8 cellular contexts compared by ENCODE assay signal in genomic region chr15:52790941-52791751, GRCh38.
DNase-seq lines count a peak whose midpoint lies in the region; ATAC-seq and TF ChIP-seq lines count a peak whose summit lies in the region.

No MANE protein-coding gene starts in this region.

- no peaks in the 10 kb centered on the region for H3K9me3 ChIP-seq in muscle layer of colon (ENCODE audit: low read length)

- H3K4me3 ChIP-seq in AG09309 (ENCODE audit: control insufficient read depth, low read depth, low read length) (peak overlapping the region; percentile 9), KMS-11 (IDR thresholded peaks at IDR 0.05; ENCODE audit: insufficient read depth, low read depth, low read length) (no peak overlapping the region), coronary artery (peak overlapping the region; percentile 71), muscle layer of colon (ENCODE audit: low read depth in 1 of 2, low read length in 2 of 2) (peak overlapping the region; percentile 35 to 49)

- peaks cover 2% of the 10 kb centered on the region; the same call in 1 of the 2 replicates for H3K27me3 ChIP-seq in KMS-11 (ENCODE audit: insufficient read depth, low read depth)
- peaks cover 62 to 84% of the 10 kb centered on the region in 2 donors for H3K27me3 ChIP-seq in muscle layer of colon (ENCODE audit: control insufficient read depth in 1 of 2, insufficient read depth in 2 of 2, low read length in 2 of 2)

- H3K79me2 ChIP-seq in KMS-11 (ENCODE audit: insufficient read depth, low read depth): no peaks in the 10 kb centered on the region

- H3K4me1 ChIP-seq in KMS-11 (ENCODE audit: low read depth, poor library complexity, severe bottlenecking): no peaks in the 10 kb centered on the region
- peaks cover 18% of the 10 kb centered on the region for H3K4me1 ChIP-seq in muscle layer of colon (ENCODE audit: insufficient read depth, low read length)

- H3K27ac ChIP-seq in KMS-11 (no peak overlapping the region), coronary artery (no peak overlapping the region), muscle layer of colon (ENCODE audit: low read depth, low read length) (no peak overlapping the region)

- peak overlapping the region; percentile 95; the same call in 1 of the 2 replicates for H2AFZ ChIP-seq in KMS-11 (ENCODE audit: low read depth)

- TF ChIP-seq CTCF in AG09309 (IDR thresholded peaks at IDR 0.05; ENCODE audit: control insufficient read depth, insufficient read depth, low read depth, low read length, missing control alignments): no peak
- TF ChIP-seq CTCF in KMS-11 (conservative IDR thresholded peaks at IDR 0.05; ENCODE audit: low read depth, low read length): no peak
- TF ChIP-seq CTCF in coronary artery (IDR thresholded peaks at IDR 0.05): no peak

- no peaks in the 10 kb centered on the region for H4K20me1 ChIP-seq in KMS-11 (ENCODE audit: insufficient read depth)

- H3K4me2 ChIP-seq in KMS-11: no peak overlapping the region

- no peak for ATAC-seq in HG02623 (IDR thresholded peaks at IDR 0.05; ENCODE audit: unreplicated experiment)
- no peak for ATAC-seq in HG03196 (IDR thresholded peaks at IDR 0.05; ENCODE audit: unreplicated experiment)

- H3K36me3 ChIP-seq in KMS-11 (ENCODE audit: insufficient read depth) (no peaks in the 10 kb centered on the region), muscle layer of colon (ENCODE audit: insufficient read depth, low read length) (no peaks in the 10 kb centered on the region)

- no peak overlapping the region for H3K9ac ChIP-seq in KMS-11
- no peak overlapping the region for H3K9ac ChIP-seq in muscle layer of colon (ENCODE audit: low read length)

- no peak for DNase-seq in AG09309 (ENCODE audit: low read depth)
- DNase-seq in coronary artery (ENCODE audit: low spot score): no peak
- DNase-seq in inferior parietal cortex (ENCODE audit: extremely low spot score): no peak
- no peak for DNase-seq in NCI-H2107 (lab: John Stamatoyannopoulos, UW)
